ENCODE assay signal across 16 cellular contexts in the genomic region with DNA sequence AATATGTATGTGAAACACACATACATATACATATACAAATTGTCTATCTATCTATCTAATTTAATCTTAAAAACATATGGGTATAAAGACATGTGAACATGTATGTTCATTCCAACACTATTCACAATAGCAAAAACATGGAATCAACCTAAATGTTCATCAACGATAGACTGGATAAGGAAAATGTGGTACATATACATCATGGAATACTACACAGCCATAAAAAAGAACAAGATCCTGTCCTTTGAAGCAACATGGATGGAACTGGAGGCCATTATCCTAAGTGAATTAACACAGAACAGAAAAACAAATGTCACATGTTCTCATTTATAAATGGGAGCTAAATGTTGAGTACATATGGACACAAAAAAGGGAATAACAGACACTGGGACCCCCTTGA. TPM values are rescaled to one million over a fixed set of nuclear protein-coding genes. Genes with fewer than 3 reads are reported as not detected.
DNase-seq lines count a peak whose midpoint lies in the region; ATAC-seq and TF ChIP-seq lines count a peak whose summit lies in the region.
"Had no signal": no experiment of that assay in that cellular context is flagged by ENCODE, and none has a peak within 500 bp of the region (broad histone marks: within the 10 kb centered on the region; RNA-seq: fewer than 3 reads in every experiment).

No MANE protein-coding gene starts in this region.

- CTCF ChIA-PET in CD4-positive, alpha-beta T cell (lab: Charles Lee), result interaction anchor here (1.2 kb wide), 1 partner anchor 51 kb away, joined by 3 read pairs; no protein-coding TSS in a partner anchor
- CTCF ChIA-PET in CD8-positive, alpha-beta T cell (lab: Charles Lee), result interaction anchor here (0.5 to 1.3 kb wide), 5 partner anchors 8 to 381 kb away, joined by 3 read pairs; no protein-coding TSS in a partner anchor
- CTCF ChIA-PET in activated B cell treated with CpG ODN at 0.5 μM for 24 hours (lab: Charles Lee), result no interaction called here

- POLR2A ChIA-PET in CD4-positive, alpha-beta T cell (lab: Charles Lee), result interaction anchor here (1.0 kb wide), 2 partner anchors 19 to 38 kb away, joined by 3 read pairs; no protein-coding TSS in a partner anchor
- POLR2A ChIA-PET in CD8-positive, alpha-beta T cell (lab: Charles Lee), result interaction anchor here (1.1 to 1.3 kb wide), 2 partner anchors 16 to 27 kb away, joined by 4 to 5 read pairs; no protein-coding TSS in a partner anchor
- POLR2A ChIA-PET in activated B cell treated with CpG ODN at 0.5 μM for 24 hours (lab: Charles Lee), result interaction anchor here (1.4 kb wide), 1 partner anchor 13 kb away, joined by 3 read pairs; no protein-coding TSS in a partner anchor

- H3K4me3 ChIP-seq in CD8-positive, alpha-beta T cell (ENCODE audit: low read depth, low read length), result no peak overlapping the region

- no peak overlapping the region for H3K27ac ChIP-seq in CD4-positive, alpha-beta T cell (ENCODE audit: low read depth, low read length)
- no peak overlapping the region for H3K27ac ChIP-seq in CD8-positive, alpha-beta T cell (ENCODE audit: low read depth, low read length)
- H3K27ac ChIP-seq: C4-2B, KMS-11 had no signal

- H3K4me1 ChIP-seq in CD8-positive, alpha-beta T cell (ENCODE audit: insufficient read depth, low read length), result peaks cover 22% of the 10 kb centered on the region

- H3K9me3 ChIP-seq in CD4-positive, alpha-beta T cell (ENCODE audit: control insufficient read depth, low read length), result no peaks in the 10 kb centered on the region
- no peaks in the 10 kb centered on the region for H3K9me3 ChIP-seq in CD8-positive, alpha-beta T cell (ENCODE audit: low read length)

- peaks cover 4% of the 10 kb centered on the region for H3K27me3 Mint-ChIP-seq in CD4-positive, alpha-beta T cell
- H3K27me3 Mint-ChIP-seq in CD8-positive, alpha-beta T cell (ENCODE audit: low read depth), result peaks cover 14% of the 10 kb centered on the region
- no peaks in the 10 kb centered on the region for H3K27me3 Mint-ChIP-seq in activated B cell treated with CpG ODN at 0.5 μM for 24 hours

- no peak overlapping the region for H3K4me3 Mint-ChIP-seq in CD4-positive, alpha-beta T cell
- no peak overlapping the region for H3K4me3 Mint-ChIP-seq in CD8-positive, alpha-beta T cell
- H3K4me3 Mint-ChIP-seq in activated B cell treated with CpG ODN at 0.5 μM for 24 hours, result no peak overlapping the region

- no peaks in the 10 kb centered on the region for H3K36me3 ChIP-seq in CD8-positive, alpha-beta T cell (ENCODE audit: insufficient read depth, low read length)

- TF ChIP-seq CTCF in CD4-positive, alpha-beta T cell (IDR thresholded peaks at IDR 0.05), result no peak
- no peak for TF ChIP-seq CTCF in CD8-positive, alpha-beta T cell (IDR thresholded peaks at IDR 0.05)
- TF ChIP-seq CTCF in activated B cell treated with CpG ODN at 0.5 μM for 24 hours (IDR thresholded peaks at IDR 0.05), result no peak

- H3K27me3 ChIP-seq in CD4-positive, alpha-beta T cell (ENCODE audit: control insufficient read depth, insufficient read depth, low read length), result no peaks in the 10 kb centered on the region
- no peaks in the 10 kb centered on the region for H3K27me3 ChIP-seq in CD8-positive, alpha-beta T cell (ENCODE audit: insufficient read depth, low read length)

- H3K36me3 Mint-ChIP-seq in CD4-positive, alpha-beta T cell (ENCODE audit: low read depth), result no peaks in the 10 kb centered on the region
- no peaks in the 10 kb centered on the region for H3K36me3 Mint-ChIP-seq in CD8-positive, alpha-beta T cell
- H3K36me3 Mint-ChIP-seq in activated B cell treated with CpG ODN at 0.5 μM for 24 hours (ENCODE audit: low read depth), result no peaks in the 10 kb centered on the region

- no peaks in the 10 kb centered on the region for H3K9me3 Mint-ChIP-seq in CD4-positive, alpha-beta T cell
- no peaks in the 10 kb centered on the region for H3K9me3 Mint-ChIP-seq in CD8-positive, alpha-beta T cell
- H3K9me3 Mint-ChIP-seq in activated B cell treated with CpG ODN at 0.5 μM for 24 hours, result no peaks in the 10 kb centered on the region

- no peak for ATAC-seq in CD4-positive, alpha-beta T cell (ENCODE audit: poor library complexity)
- no peak for ATAC-seq in CD8-positive, alpha-beta T cell
- ATAC-seq in activated B cell treated with CpG ODN at 0.5 μM for 24 hours (ENCODE audit: low read depth) (no peak), GM19463 (IDR thresholded peaks at IDR 0.05; ENCODE audit: unreplicated experiment) (no peak)
- ATAC-seq: HCT116 had no signal

- DNase-seq in CD4-positive, alpha-beta T cell, result no peak
- DNase-seq in CD8-positive, alpha-beta T cell, result no peak
- no peak for DNase-seq in activated B cell treated with CpG ODN at 0.5 μM for 24 hours
- DNase-seq in mucosa of gallbladder (ENCODE audit: low spot score), result no peak
- no peak for DNase-seq in NCI-H748 treated with DMSO at 0.1 percent for 48 hours (lab: John Stamatoyannopoulos, UW)
- DNase-seq: ACHN, COR-L47, DMS 273 treated with DMSO at 0.1 percent for 48 hours, DMS53, GOT3, H7 had no signal

- H3K4me1 Mint-ChIP-seq in CD4-positive, alpha-beta T cell (ENCODE audit: low read depth), result peaks cover 58% of the 10 kb centered on the region
- H3K4me1 Mint-ChIP-seq in CD8-positive, alpha-beta T cell (ENCODE audit: low read depth), result peaks cover 50% of the 10 kb centered on the region
- peaks cover 70% of the 10 kb centered on the region for H3K4me1 Mint-ChIP-seq in activated B cell treated with CpG ODN at 0.5 μM for 24 hours

- H3K27ac Mint-ChIP-seq in CD4-positive, alpha-beta T cell, result peak overlapping the region; percentile 75
- H3K27ac Mint-ChIP-seq in CD8-positive, alpha-beta T cell, result peak overlapping the region; percentile 66
- H3K27ac Mint-ChIP-seq in activated B cell treated with CpG ODN at 0.5 μM for 24 hours, result peak overlapping the region; percentile 65

- intact Hi-C loops in CD4-positive, alpha-beta T cell (cut with DNase I, micrococcal nuclease), result loop anchor here in 1 of 2 experiments (1.0 kb wide), 1 partner anchor 22 kb away; no protein-coding TSS in a partner anchor
- intact Hi-C loops in CD8-positive, alpha-beta T cell (cut with DNase I, micrococcal nuclease), result no loop called here
- intact Hi-C loops in activated B cell treated with CpG ODN at 0.5 μM for 24 hours (cut with micrococcal nuclease), result loop anchor here (5.0 kb wide), 2 partner anchors 35 to 50 kb away; partner anchors contain the start of gene LZTFL1

RNA-seq across cellular contexts. Expression of gene CCR9, which starts 5.8 kb away (rescaled TPM):
- total RNA-seq in CD4-positive, alpha-beta T cell, result 1 to 10 TPM; 6.5 to 7.4 TPM
- total RNA-seq in CD8-positive, alpha-beta T cell, result 10 to 100 TPM; 23.4 to 25.0 TPM
- total RNA-seq in activated B cell treated with CpG ODN at 0.5 μM for 24 hours (0.44 and 0.84 TPM in 2 replicates), mucosa of gallbladder (0.23 TPM)
- total RNA-seq: H7, HT-29 had no signal

RNA-seq across cellular contexts. Expression of gene LZTFL1, which starts 50.2 kb away (rescaled TPM):
- total RNA-seq in CD4-positive, alpha-beta T cell, result 1 to 10 TPM; 9.6 to 10.0 TPM
- 10 to 100 TPM in 1 of 2 experiments, 1 to 10 TPM in 1; 10.0 TPM for total RNA-seq in CD8-positive, alpha-beta T cell
- 10.8 and 12.6 TPM in 2 replicates for total RNA-seq in activated B cell treated with CpG ODN at 0.5 μM for 24 hours
- 25.4 TPM for total RNA-seq in mucosa of gallbladder

RNA-seq across cellular contexts. Expression of gene CXCR6, which starts 51.1 kb away (rescaled TPM):
- 1 to 10 TPM; 1.7 to 2.0 TPM for total RNA-seq in CD4-positive, alpha-beta T cell
- 10 to 100 TPM in 1 of 2 experiments, 1 to 10 TPM in 1; 9.2 to 11.0 TPM for total RNA-seq in CD8-positive, alpha-beta T cell
- total RNA-seq in activated B cell treated with CpG ODN at 0.5 μM for 24 hours (not detected in 2 replicates), mucosa of gallbladder (11.9 TPM)
- total RNA-seq: H7, HT-29 had no signal
